Comparison of ENCODE assay signal across 21 cellular contexts in genomic region chr17:4516740-4517139, GRCh38. TPM values are rescaled to one million over a fixed set of nuclear protein-coding genes. Genes with fewer than 3 reads are reported as not detected.
DNase-seq lines count a peak whose midpoint lies in the region; ATAC-seq and TF ChIP-seq lines count a peak whose summit lies in the region.
"Had no signal": no experiment of that assay in that cellular context is flagged by ENCODE, and none has a peak within 500 bp of the region (broad histone marks: within the 10 kb centered on the region; RNA-seq: fewer than 3 reads in every experiment).

No MANE protein-coding gene starts in this region.

- TF ChIP-seq EP300 in gastroesophageal sphincter (IDR thresholded peaks at IDR 0.05) (no peak), stomach (IDR thresholded peaks at IDR 0.05) (no peak)

- H3K4me1 Mint-ChIP-seq in activated CD4-positive, alpha-beta memory T cell treated with anti-CD3 and anti-CD28 coated beads, Interleukin-2, amount 10 ng/mL, durations not matched to agents 7 days and 5 days = peaks cover 7% of the 10 kb centered on the region
- H3K4me1 Mint-ChIP-seq: CD4-positive, CD25-positive, alpha-beta regulatory T cell had no signal

- H3K9me3 ChIP-seq in PC-9 (ENCODE audit: insufficient read depth, low read depth) (no peaks in the 10 kb centered on the region), gastroesophageal sphincter (no peaks in the 10 kb centered on the region), stomach (no peaks in the 10 kb centered on the region)

- peaks cover 63% of the 10 kb centered on the region for H3K79me2 ChIP-seq in PC-9 (ENCODE audit: low read depth)

- POLR2A ChIA-PET in PC-9 (lab: Charles Lee; ENCODE audit: unreplicated experiment) = no interaction called here
- POLR2A ChIA-PET in activated CD4-positive, alpha-beta memory T cell treated with anti-CD3 and anti-CD28 coated beads, Interleukin-2, amount 10 ng/mL, durations not matched to agents 7 days and 5 days (lab: Charles Lee) = no interaction called here

- DNase-seq in PC-9 = no peak
- DNase-seq in choroid plexus epithelial cell (ENCODE audit: low read depth) = peak; percentile 74
- DNase-seq in stomach = no peak
- DNase-seq in activated CD4-positive, alpha-beta memory T cell treated with anti-CD3 and anti-CD28 coated beads, Interleukin-2, amount 10 ng/mL, durations not matched to agents 7 days and 5 days = no peak
- DNase-seq: ACHN; CD4-positive, CD25-positive, alpha-beta regulatory T cell; DMS53; GM23248; KBM-7; NCI-H1436; NCI-H2029; NCI-H2171; NCI-H446; NK-92 treated with Interleukin-12 subunit alpha and Interleukin-12 subunit beta, amount 100 ng/mL, for 24 hours; SIG-M5 had no signal

- H3K27ac Mint-ChIP-seq in activated CD4-positive, alpha-beta memory T cell treated with anti-CD3 and anti-CD28 coated beads, Interleukin-2, amount 10 ng/mL, durations not matched to agents 7 days and 5 days = no peak overlapping the region
- H3K27ac Mint-ChIP-seq: CD4-positive, CD25-positive, alpha-beta regulatory T cell had no signal

- no peak for ATAC-seq in gastroesophageal sphincter
- ATAC-seq in HG03520 (IDR thresholded peaks at IDR 0.05; ENCODE audit: unreplicated experiment) = no peak
- ATAC-seq in GM18498 (IDR thresholded peaks at IDR 0.05; ENCODE audit: unreplicated experiment) = no peak
- ATAC-seq: HCT116 had no signal

- H3K27me3 ChIP-seq in PC-9 (ENCODE audit: insufficient read depth, low read depth) (no peaks in the 10 kb centered on the region), gastroesophageal sphincter (no peaks in the 10 kb centered on the region), stomach (no peaks in the 10 kb centered on the region)

- no peak overlapping the region for H3K4me3 Mint-ChIP-seq in activated CD4-positive, alpha-beta memory T cell treated with anti-CD3 and anti-CD28 coated beads, Interleukin-2, amount 10 ng/mL, durations not matched to agents 7 days and 5 days
- H3K4me3 Mint-ChIP-seq: CD4-positive, CD25-positive, alpha-beta regulatory T cell had no signal

- 22 to 37% methylated on average over 10 to 11 of the region's 11 CpGs for WGBS in gastroesophageal sphincter (ENCODE audit: low coverage in 1 of 2), 2 donors
- 63 to 71% (median 69%) methylated on average over 11 of the region's 11 CpGs for WGBS in stomach, 5 donors

- no peaks in the 10 kb centered on the region for H3K36me3 Mint-ChIP-seq in activated CD4-positive, alpha-beta memory T cell treated with anti-CD3 and anti-CD28 coated beads, Interleukin-2, amount 10 ng/mL, durations not matched to agents 7 days and 5 days (ENCODE audit: low read depth)
- H3K36me3 Mint-ChIP-seq: CD4-positive, CD25-positive, alpha-beta regulatory T cell had no signal

- H3K36me3 ChIP-seq in PC-9 (ENCODE audit: low read depth) = no peaks in the 10 kb centered on the region
- H3K36me3 ChIP-seq in gastroesophageal sphincter = no peaks in the 10 kb centered on the region
- H3K36me3 ChIP-seq in stomach = no peaks in the 10 kb centered on the region

- H3F3A ChIP-seq in PC-9 (ENCODE audit: insufficient read depth, low read depth) = peaks cover 62% of the 10 kb centered on the region

- H3K4me3 ChIP-seq in PC-9 (no peak overlapping the region), choroid plexus epithelial cell (ENCODE audit: low read depth, low read length) (no peak overlapping the region), gastroesophageal sphincter (no peak overlapping the region), stomach (no peak overlapping the region)
- H3K4me3 ChIP-seq: GM23248 had no signal

- peaks cover 88% of the 10 kb centered on the region for H3K4me1 ChIP-seq in PC-9 (replicated peaks; ENCODE audit: insufficient read depth)
- H3K4me1 ChIP-seq in gastroesophageal sphincter = peaks cover 0 to 50% (median 8%) of the 10 kb centered on the region in 3 donors
- peaks cover 69 to 88% (median 75%) of the 10 kb centered on the region in 4 donors for H3K4me1 ChIP-seq in stomach

- no peaks in the 10 kb centered on the region for H3K9me3 Mint-ChIP-seq in activated CD4-positive, alpha-beta memory T cell treated with anti-CD3 and anti-CD28 coated beads, Interleukin-2, amount 10 ng/mL, durations not matched to agents 7 days and 5 days
- H3K9me3 Mint-ChIP-seq: CD4-positive, CD25-positive, alpha-beta regulatory T cell had no signal

- intact Hi-C loops in PC-9 (cut with micrococcal nuclease; ENCODE audit: unreplicated experiment) (no loop called here), stomach (cut with DNase I; ENCODE audit: low total_unique reads) (no loop called here)

- BruUV-seq in PC-9 (replicated peaks; lab: Mats Ljungman, UMichigan) = no TSS peak

- no peaks in the 10 kb centered on the region for H3K9me2 ChIP-seq in PC-9 (ENCODE audit: insufficient read depth)

- no peak for TF ChIP-seq POLR2A in gastroesophageal sphincter (IDR thresholded peaks at IDR 0.05)
- TF ChIP-seq POLR2A in stomach (IDR thresholded peaks at IDR 0.05) = no peak

- H3K27ac ChIP-seq in PC-9 = peak overlapping the region; percentile 100
- H3K27ac ChIP-seq in gastroesophageal sphincter = peak overlapping the region in 3 of 4 donors; percentile 26 to 43 (median 29)
- H3K27ac ChIP-seq in stomach = peak overlapping the region in 3 of 5 donors; percentile 62 to 90 (median 78)
- H3K27ac ChIP-seq: GM23248 had no signal

- peaks cover 2% of the 10 kb centered on the region for H3K27me3 Mint-ChIP-seq in activated CD4-positive, alpha-beta memory T cell treated with anti-CD3 and anti-CD28 coated beads, Interleukin-2, amount 10 ng/mL, durations not matched to agents 7 days and 5 days
- H3K27me3 Mint-ChIP-seq: CD4-positive, CD25-positive, alpha-beta regulatory T cell had no signal

- no peaks in the 10 kb centered on the region for H4K20me1 ChIP-seq in PC-9 (ENCODE audit: insufficient read depth)

- H2AFZ ChIP-seq in PC-9 = no peak overlapping the region
- H2AFZ ChIP-seq: GM23248 had no signal

- peak overlapping the region; percentile 19; the same call in 1 of the 2 replicates for H3K4me2 ChIP-seq in PC-9

- CTCF ChIA-PET in PC-9 (lab: Charles Lee) = no interaction called here
- CTCF ChIA-PET in activated CD4-positive, alpha-beta memory T cell treated with anti-CD3 and anti-CD28 coated beads, Interleukin-2, amount 10 ng/mL, durations not matched to agents 7 days and 5 days (lab: Charles Lee) = interaction anchor here (1.2 kb wide), 1 partner anchor 96 kb away, joined by 4 read pairs; no protein-coding TSS in a partner anchor

- TF ChIP-seq CTCF in PC-9 (conservative IDR thresholded peaks at IDR 0.05) = no peak
- TF ChIP-seq CTCF in choroid plexus epithelial cell (conservative IDR thresholded peaks at IDR 0.05; ENCODE audit: low read depth, low read length) = no peak
- TF ChIP-seq CTCF in gastroesophageal sphincter (IDR thresholded peaks at IDR 0.05) = no peak
- no peak for TF ChIP-seq CTCF in stomach (IDR thresholded peaks at IDR 0.05)

RNA-seq across cellular contexts. Expression of gene SPNS2, which starts 18.1 kb away (rescaled TPM):
- total RNA-seq in PC-9 (2021) (25.7 and 33.8 TPM in 2 replicates), gastroesophageal sphincter (10 to 100 TPM; 10.4 to 17.4 (median 16.4) TPM), stomach (10 to 100 TPM in 4 of 5 donors, 1 to 10 TPM in 1; 4.1 to 67.7 (median 27.7) TPM)
- 10 to 100 TPM; 13.7 to 30.0 (median 20.3) TPM for polyA plus RNA-seq in stomach
- under 1 TPM; 0.15 to 0.60 TPM for total RNA-seq in activated CD4-positive, alpha-beta memory T cell treated with anti-CD3 and anti-CD28 coated beads, Interleukin-2, amount 10 ng/mL, durations not matched to agents 7 days and 5 days
- total RNA-seq: GM23248, RPMI7951 had no signal
- polyA plus RNA-seq: CD4-positive, CD25-positive, alpha-beta regulatory T cell had no signal

RNA-seq across cellular contexts. Expression of gene MYBBP1A, which starts 38.4 kb away (rescaled TPM):
- total RNA-seq in PC-9 (2021) = 76.3 and 89.1 TPM in 2 replicates
- 10 to 100 TPM; 19.1 to 46.4 (median 40.9) TPM for total RNA-seq in gastroesophageal sphincter
- 100 to 1,000 TPM in 2 of 5 donors, 10 to 100 TPM in 3; 38.6 to 237 (median 73.2) TPM for total RNA-seq in stomach
- 10 to 100 TPM; 14.1 to 32.2 (median 21.5) TPM for polyA plus RNA-seq in stomach
- total RNA-seq in activated CD4-positive, alpha-beta memory T cell treated with anti-CD3 and anti-CD28 coated beads, Interleukin-2, amount 10 ng/mL, durations not matched to agents 7 days and 5 days = 10 to 100 TPM; 36.7 to 37.7 TPM

RNA-seq across cellular contexts. Expression of gene GGT6, which starts 43.6 kb away (rescaled TPM):
- total RNA-seq in PC-9 (2021) = 3.7 and 7.5 TPM in 2 replicates
- 1 to 10 TPM in 1 of 4 donors, under 1 TPM in 2, not detected in 1; 0.27 to 5.9 (median 0.47) TPM for total RNA-seq in gastroesophageal sphincter
- 100 to 1,000 TPM in 1 of 5 donors, 10 to 100 TPM in 3, 1 to 10 TPM in 1; 5.8 to 147 (median 11.6) TPM for total RNA-seq in stomach
- 10 to 100 TPM in 2 of 3 donors, 1 to 10 TPM in 1; 4.4 to 22.2 (median 18.8) TPM for polyA plus RNA-seq in stomach
- not detected for total RNA-seq in activated CD4-positive, alpha-beta memory T cell treated with anti-CD3 and anti-CD28 coated beads, Interleukin-2, amount 10 ng/mL, durations not matched to agents 7 days and 5 days
- total RNA-seq: CD4-positive, CD25-positive, alpha-beta regulatory T cell; GM23248; OCI-LY7; RPMI7951 had no signal
- polyA plus RNA-seq: CD4-positive, CD25-positive, alpha-beta regulatory T cell; GM23248 had no signal

Comparison
In these comparisons a context has a peak if more than half of its experiments do, and no peak if none do; other contexts are left out.
1. H3K27ac ChIP-seq: peak in every context shown above with its lines; median percentile 100 in PC-9; 78 in stomach; 29 in gastroesophageal sphincter.